1 cellular context compared by ENCODE assay signal in genomic region chr11:119029340-119030028, GRCh38.
A peak's percentile ranks its signal among the peaks of the same experiment; 100 is the strongest.
TF ChIP-seq lines count a peak whose summit lies in the region.

No MANE protein-coding gene starts in this region.

TF ChIP-seq in H1, 55 proteins besides CTCF, POLR2A, EP300 and RAD21:
- TF ChIP-seq MAFK (IDR thresholded peaks at IDR 0.05; ENCODE audit: low read depth, low read length), result 0 out of 2 replicates have a peak, but pooled peaks have one; percentile 11
- TF ChIP-seq TEAD4 (IDR thresholded peaks at IDR 0.05; ENCODE audit: low read depth, low read length), result no peak
